In the genomic region with DNA sequence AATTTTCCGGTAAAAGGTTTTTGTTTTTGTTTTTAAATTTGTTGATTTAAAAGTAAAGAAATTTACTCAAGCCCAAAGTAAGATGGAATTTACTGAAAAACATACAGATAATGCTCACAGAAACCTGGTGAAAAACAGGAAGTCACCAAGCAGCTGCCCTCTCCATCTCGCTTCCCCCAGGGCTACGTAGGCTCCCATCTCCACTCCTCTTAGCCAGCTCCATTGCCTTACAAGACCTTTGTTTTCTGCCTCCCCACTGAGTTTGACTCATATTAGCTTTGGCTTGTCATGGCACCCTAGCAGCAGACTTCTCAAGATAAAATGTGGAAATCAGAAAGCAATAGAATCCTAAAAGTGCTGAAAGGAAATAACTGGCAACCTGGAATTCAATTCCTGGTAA, we compare ENCODE assay signal across 1 cellular context.
TF ChIP-seq lines count a peak whose summit lies in the region.

No MANE protein-coding gene starts in this region.

TF ChIP-seq in K562, 482 proteins besides CTCF, POLR2A, EP300 and RAD21:
- TF ChIP-seq TFE3 (CRISPR knock-in tag; IDR thresholded peaks at IDR 0.05) (no peak), SPI1 (IDR thresholded peaks at IDR 0.05; ENCODE audit: borderline replicate concordance, low read depth, low read length) (peak; percentile 92), NCOR1 (IDR thresholded peaks at IDR 0.05) (no peak)
